ENCODE assay signal across 25 cellular contexts in the genomic region with DNA sequence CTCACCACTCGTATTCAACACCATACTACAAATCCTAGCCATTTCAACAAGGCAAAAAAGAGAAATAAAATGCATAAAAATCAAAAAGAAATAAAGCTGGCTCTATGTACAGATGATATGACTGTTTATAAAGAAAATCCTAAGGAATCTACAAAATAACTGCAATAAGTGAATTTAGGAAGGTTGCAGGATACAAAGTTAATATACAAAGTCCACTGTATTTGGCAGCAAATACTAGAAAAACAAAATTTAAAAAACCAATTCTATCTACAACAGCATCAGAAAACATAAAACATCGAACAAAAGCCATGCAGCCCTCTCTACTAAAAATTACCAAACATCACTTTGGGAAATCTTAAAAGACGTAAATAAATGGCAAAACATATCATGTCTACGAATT.
"Had no signal": no experiment of that assay in that cellular context is flagged by ENCODE, and none has a peak within 500 bp of the region (broad histone marks: within the 10 kb centered on the region; RNA-seq: fewer than 3 reads in every experiment).

No MANE protein-coding gene starts in this region.

- H3K4me3 ChIP-seq: breast epithelium, colonic mucosa, dorsolateral prefrontal cortex, esophagus squamous epithelium, gastrocnemius medialis, spleen, upper lobe of left lung had no signal

- FAIRE-seq: islet of Langerhans had no signal

- H3K36me3 Mint-ChIP-seq: memory B cell had no signal

- H3K27ac ChIP-seq: breast epithelium, colonic mucosa, dorsolateral prefrontal cortex, esophagus squamous epithelium, gastrocnemius medialis, spleen, upper lobe of left lung had no signal

- H3K27me3 ChIP-seq: breast epithelium, colonic mucosa, dorsolateral prefrontal cortex, esophagus squamous epithelium, gastrocnemius medialis, spleen, upper lobe of left lung had no signal

- H3K9me3 Mint-ChIP-seq: activated T-helper 1 cell treated with anti-CD3 and anti-CD28 coated beads, Interleukin-12 subunit alpha, Interleukin-12 subunit beta, Interleukin-2, Interleukin-4 antibody, amounts not matched to agents 30 ng/mL and 10 ng/mL and 1 ng/mL, durations not matched to agents 14 hours and 24 hours and 36 hours; central memory CD8-positive, alpha-beta T cell; effector memory CD8-positive, alpha-beta T cell; memory B cell; neural crest cell had no signal

- H3K27ac Mint-ChIP-seq: activated naive CD8-positive, alpha-beta T cell treated with anti-CD3 and anti-CD28 coated beads, Interleukin-2, amount 10 ng/mL, durations not matched to agents 7 days and 5 days; activated T-helper 1 cell treated with anti-CD3 and anti-CD28 coated beads, Interleukin-12 subunit alpha, Interleukin-12 subunit beta, Interleukin-2, Interleukin-4 antibody, amounts not matched to agents 30 ng/mL and 10 ng/mL and 1 ng/mL, durations not matched to agents 14 hours and 24 hours and 36 hours; memory B cell had no signal

- H3K9me3 ChIP-seq: breast epithelium, colonic mucosa, esophagus squamous epithelium, gastrocnemius medialis, spleen, upper lobe of left lung had no signal

- DNase-seq: activated CD4-positive, alpha-beta T cell treated with anti-CD3 and anti-CD28 coated beads for 4 hours; activated CD4-positive, alpha-beta T cell treated with anti-CD3 and anti-CD28 coated beads, Interleukin-2, amount 50 U/mL, for 48 hours; activated CD4-positive, CD25-positive, alpha-beta regulatory T cell; activated gamma-delta T cell treated with Interleukin-2 at 50 U/mL for 16 hours; activated naive CD8-positive, alpha-beta T cell treated with anti-CD3 and anti-CD28 coated beads, Interleukin-2, amount 10 ng/mL, durations not matched to agents 7 days and 5 days; amniotic stem cell; colonic mucosa; dorsolateral prefrontal cortex; effector memory CD8-positive, alpha-beta T cell; esophagus squamous epithelium; gastrocnemius medialis; hippocampal formation; retina; spleen; stimulated activated CD4-positive, alpha-beta T cell treated with anti-CD3 and anti-CD28 coated beads, Interleukin-4, amount 100 ng/mL, for 1 hour; stimulated activated naive CD8-positive, alpha-beta T cell treated with anti-CD3 and anti-CD28 coated beads, Interleukin-15, Interleukin-2, amounts not matched to agents 100 U/mL and 50 U/mL, for 24 hours; SW 1271; T-helper 17 cell; upper lobe of left lung had no signal

- H3K4me1 ChIP-seq: breast epithelium, colonic mucosa had no signal

- H3K4me3 Mint-ChIP-seq: activated naive CD8-positive, alpha-beta T cell treated with anti-CD3 and anti-CD28 coated beads, Interleukin-2, amount 10 ng/mL, durations not matched to agents 7 days and 5 days; activated T-helper 1 cell treated with anti-CD3 and anti-CD28 coated beads, Interleukin-12 subunit alpha, Interleukin-12 subunit beta, Interleukin-2, Interleukin-4 antibody, amounts not matched to agents 30 ng/mL and 10 ng/mL and 1 ng/mL, durations not matched to agents 14 hours and 24 hours and 36 hours; central memory CD8-positive, alpha-beta T cell; memory B cell; neural crest cell had no signal

- H3K36me3 ChIP-seq: breast epithelium, colonic mucosa, esophagus squamous epithelium, gastrocnemius medialis, spleen, upper lobe of left lung had no signal

- ATAC-seq: effector memory CD8-positive, alpha-beta T cell; gastrocnemius medialis; stimulated activated naive CD8-positive, alpha-beta T cell treated with anti-CD3 and anti-CD28 coated beads, Interleukin-15, Interleukin-2, amounts not matched to agents 100 U/mL and 50 U/mL, for 24 hours; T-helper 17 cell had no signal
